ENCODE assay signal across 8 cellular contexts in genomic region chr6:134052776-134053120, GRCh38. TPM values are rescaled to one million over a fixed set of nuclear protein-coding genes. Genes with fewer than 3 reads are reported as not detected.
DNase-seq lines count a peak whose midpoint lies in the region; ATAC-seq and TF ChIP-seq lines count a peak whose summit lies in the region.

No MANE protein-coding gene starts in this region.

- DNase-seq in SK-N-SH (no peak), fibroblast of the aortic adventitia (ENCODE audit: low read depth) (no peak), HEK293T (ENCODE audit: extremely low spot score) (no peak), epidermal melanocyte (ENCODE audit: insufficient read length, low spot score) (no peak), ACHN (no peak)

- H3K79me2 ChIP-seq in SK-N-SH (ENCODE audit: insufficient read depth), result no peaks in the 10 kb centered on the region

- TF ChIP-seq RAD21 in SK-N-SH (IDR thresholded peaks at IDR 0.05; ENCODE audit: low read length), result no peak

- H3K9ac ChIP-seq in SK-N-SH, result no peak overlapping the region
- no peak overlapping the region for H3K9ac ChIP-seq in skeletal muscle satellite cell (ENCODE audit: low read depth, low read length)

- ATAC-seq in GM19025 (IDR thresholded peaks at IDR 0.05; ENCODE audit: low read depth, unreplicated experiment) (peak; percentile 18), GM19035 (IDR thresholded peaks at IDR 0.05; ENCODE audit: unreplicated experiment) (no peak)

- H3K4me2 ChIP-seq in SK-N-SH, result peak overlapping the region; percentile 78
- H3K4me2 ChIP-seq in skeletal muscle satellite cell (ENCODE audit: low read length), result peak overlapping the region; percentile 85

- H3K9me3 ChIP-seq in SK-N-SH, result no peaks in the 10 kb centered on the region
- H3K9me3 ChIP-seq in skeletal muscle satellite cell (replicated peaks; ENCODE audit: low read length), result no peaks in the 10 kb centered on the region

- in situ Hi-C loops in ACHN (cut with HindIII; ENCODE audit: low pct_ligation_motif_present, low pct_unique_long_range_greater_than_20kb, low sequenced_read_pairs), result no loop called here

- H3K27me3 ChIP-seq in SK-N-SH (ENCODE audit: insufficient read depth) (no peaks in the 10 kb centered on the region), skeletal muscle satellite cell (ENCODE audit: control insufficient read depth, insufficient read depth, low read length) (no peaks in the 10 kb centered on the region)

- H4K20me1 ChIP-seq in SK-N-SH (ENCODE audit: insufficient read depth), result no peaks in the 10 kb centered on the region

- CTCF ChIA-PET in SK-N-SH (lab: Yijun Ruan, JAX) (interaction anchor here (1.2 to 7.0 kb wide), 6 partner anchors 11 to 132 kb away, joined by 3 to 41 read pairs (median 5); no protein-coding TSS in a partner anchor), HEK293T (lab: Yijun Ruan, JAX) (interaction anchor here (1.0 to 1.8 kb wide), 4 partner anchors 11 to 129 kb away, joined by 3 to 7 read pairs (median 4); no protein-coding TSS in a partner anchor)

- TF ChIP-seq CTCF in SK-N-SH (IDR thresholded peaks at IDR 0.05) (no peak), fibroblast of the aortic adventitia (IDR thresholded peaks at IDR 0.05; ENCODE audit: insufficient read depth, low read length) (no peak)

- H3F3A ChIP-seq in SK-N-SH (replicated peaks; ENCODE audit: insufficient read depth), result no peaks in the 10 kb centered on the region

- peaks cover 0 to 3% of the 10 kb centered on the region in 2 experiments; a peak in 3 of 4 replicates for H3K4me1 ChIP-seq in SK-N-SH (ENCODE audit: control insufficient read depth in 1 of 2, insufficient read depth in 2 of 2, low read depth in 1 of 2, low read length in 1 of 2)
- peaks cover 7% of the 10 kb centered on the region for H3K4me1 ChIP-seq in skeletal muscle satellite cell (ENCODE audit: control insufficient read depth, insufficient read depth, low read length)

- H3K36me3 ChIP-seq in SK-N-SH (replicated peaks in 1 of 2; ENCODE audit: control insufficient read depth in 1 of 2, insufficient read depth in 2 of 2, low read length in 1 of 2) (no peaks in the 10 kb centered on the region), skeletal muscle satellite cell (ENCODE audit: insufficient read depth, low read length) (no peaks in the 10 kb centered on the region)

- peak overlapping the region in 1 of 2 experiments; percentile 58; a peak in 2 of 4 replicates for H3K27ac ChIP-seq in SK-N-SH (ENCODE audit: low read depth in 2 of 2, low read length in 1 of 2)

- H2AFZ ChIP-seq in SK-N-SH (ENCODE audit: low read depth), result peak overlapping the region; percentile 90

- WGBS in SK-N-SH (ENCODE audit: low lambda C conversion rate), result 0% methylated on average over 1 of the region's 1 CpG

- POLR2A ChIA-PET in SK-N-SH (lab: Yijun Ruan, JAX) (no interaction called here), HEK293T (lab: Yijun Ruan, JAX) (interaction anchor here (1.0 to 2.0 kb wide), 3 partner anchors 74 to 99 kb away, joined by 3 to 6 read pairs (median 3); partner anchors contain the start of gene TBPL1)

- H3K4me3 ChIP-seq in SK-N-SH (ENCODE audit: low read depth in 2 of 2, low read length in 1 of 2) (peak overlapping the region; percentile 71 to 85; a peak in 3 of 4 replicates), fibroblast of the aortic adventitia (ENCODE audit: low read depth, low read length) (peak overlapping the region; percentile 84), skeletal muscle satellite cell (ENCODE audit: low read length) (peak overlapping the region; percentile 77)

- H3K9me2 ChIP-seq in SK-N-SH, result no peaks in the 10 kb centered on the region

- TF ChIP-seq EP300 in SK-N-SH (IDR thresholded peaks at IDR 0.05; ENCODE audit: borderline replicate concordance in 1 of 2, low read depth in 1 of 2, low read length in 1 of 2), result no peak

TF ChIP-seq in SK-N-SH, 30 proteins besides CTCF, POLR2A, EP300 and RAD21 (continues in another document):
- TF ChIP-seq ZBTB33 (IDR thresholded peaks at IDR 0.05; ENCODE audit: borderline replicate concordance, low read depth) (no peak), JUND (IDR thresholded peaks at IDR 0.05) (no peak), USF2 (IDR thresholded peaks at IDR 0.05; ENCODE audit: borderline replicate concordance, low read depth, low read length) (no peak), GABPA (IDR thresholded peaks at IDR 0.05; ENCODE audit: low read depth) (no peak), ELF1 (IDR thresholded peaks at IDR 0.05) (no peak), MXI1 (IDR thresholded peaks at IDR 0.05; ENCODE audit: low read depth, low read length) (no peak), USF1 (IDR thresholded peaks at IDR 0.05; ENCODE audit: borderline replicate concordance, low read depth) (no peak), TAF1 (IDR thresholded peaks at IDR 0.05; ENCODE audit: borderline replicate concordance, low read depth, low read length) (no peak), TCF12 (IDR thresholded peaks at IDR 0.05) (no peak)

TF ChIP-seq in HEK293T, 16 proteins besides CTCF, POLR2A, EP300 and RAD21:
- TF ChIP-seq FOXA1 (IDR thresholded peaks at IDR 0.05), result no peak
- TF ChIP-seq FOXK2 (IDR thresholded peaks at IDR 0.05), result no peak
- TF ChIP-seq BHLHE40 (IDR thresholded peaks at IDR 0.05; ENCODE audit: borderline replicate concordance), result no peak
- TF ChIP-seq SP1 (IDR thresholded peaks at IDR 0.05), result no peak
- no peak for TF ChIP-seq NFRKB (IDR thresholded peaks at IDR 0.05)
- no peak for TF ChIP-seq LEF1 (IDR thresholded peaks at IDR 0.05; ENCODE audit: borderline replicate concordance)
- TF ChIP-seq ARNT (IDR thresholded peaks at IDR 0.05), result no peak

RNA-seq across cellular contexts. Expression of gene SLC2A12, which starts 0.3 kb away (rescaled TPM):
- polyA plus RNA-seq in SK-N-SH (2012; rRNA removed), result 0.61 and 0.80 TPM in 2 replicates
- 0.64 and 0.77 TPM in 2 replicates for polyA plus RNA-seq in SK-N-SH (2012; cell fraction: cytosol; rRNA removed)
- 0.25 and 0.67 TPM in 2 replicates for polyA plus RNA-seq in SK-N-SH (2012; cell fraction: nucleus; rRNA removed)
- total RNA-seq in fibroblast of the aortic adventitia (ENCODE audit: low replicate concordance), result 3.3 and 8.6 TPM in 2 replicates
- total RNA-seq in skeletal muscle satellite cell (2012; rRNA removed), result 0.22 and 0.76 TPM in 2 replicates
